In genomic region chr12:15709524-15709923, GRCh38 we compare ENCODE assay signal across 20 cellular contexts.
DNase-seq lines count a peak whose midpoint lies in the region; ATAC-seq, FAIRE-seq and TF ChIP-seq lines count a peak whose summit lies in the region.
"Had no signal": no experiment of that assay in that cellular context is flagged by ENCODE, and none has a peak within 500 bp of the region (broad histone marks: within the 10 kb centered on the region; RNA-seq: fewer than 3 reads in every experiment).

No MANE protein-coding gene starts in this region.

- H3K4me1 ChIP-seq in GM23338 (ENCODE audit: insufficient read depth), result no peaks in the 10 kb centered on the region
- H3K4me1 ChIP-seq in astrocyte (ENCODE audit: insufficient read depth, low read length), result no peaks in the 10 kb centered on the region
- H3K4me1 ChIP-seq in H1 (replicated peaks in 1 of 4; ENCODE audit: control insufficient read depth in 3 of 4, insufficient read depth in 4 of 4, low read length in 3 of 4), result peaks cover 0 to 5% (median 2%) of the 10 kb centered on the region in 4 experiments; a peak in 3 of 7 replicates
- H3K4me1 ChIP-seq in neural progenitor cell, result peaks cover 33% of the 10 kb centered on the region
- H3K4me1 ChIP-seq in osteoblast (ENCODE audit: insufficient read depth, low read length), result peaks cover 32% of the 10 kb centered on the region
- H3K4me1 ChIP-seq: SJCRH30 had no signal

- no peak overlapping the region for H2BK120ac ChIP-seq in H1 (replicated peaks; ENCODE audit: low read depth, low read length)

- H3K27ac Mint-ChIP-seq in GM23338 (peak overlapping the region; percentile 43), astrocyte (ENCODE audit: unreplicated experiment) (no peak overlapping the region), neural progenitor cell (peak overlapping the region; percentile 78)
- no peak overlapping the region for H3K27ac Mint-ChIP-seq in T-helper 2 cell treated with Interferon-gamma antibody and Interleukin-4, amounts not matched to agents 5 μg/mL and 100 μg/mL, for 36 hours
- H3K27ac Mint-ChIP-seq: CD8-positive, alpha-beta memory T cell had no signal

- H3K4me1 Mint-ChIP-seq in GM23338, result peaks cover 19% of the 10 kb centered on the region
- H3K4me1 Mint-ChIP-seq in astrocyte (ENCODE audit: low read depth, unreplicated experiment), result peaks cover 14% of the 10 kb centered on the region
- peaks cover 35% of the 10 kb centered on the region for H3K4me1 Mint-ChIP-seq in neural progenitor cell
- H3K4me1 Mint-ChIP-seq in T-helper 2 cell treated with Interferon-gamma antibody and Interleukin-4, amounts not matched to agents 5 μg/mL and 100 μg/mL, for 36 hours (ENCODE audit: low read depth), result peaks cover 8% of the 10 kb centered on the region
- H3K4me1 Mint-ChIP-seq: CD8-positive, alpha-beta memory T cell had no signal

- H3K36me3 ChIP-seq in GM23338 (ENCODE audit: insufficient read depth), result no peaks in the 10 kb centered on the region
- H3K36me3 ChIP-seq in astrocyte (ENCODE audit: insufficient read depth, low read length), result no peaks in the 10 kb centered on the region
- no peaks in the 10 kb centered on the region for H3K36me3 ChIP-seq in H1 (ENCODE audit: control insufficient read depth in 2 of 4, insufficient read depth in 4 of 4, low read length in 3 of 4)
- no peaks in the 10 kb centered on the region for H3K36me3 ChIP-seq in neural progenitor cell
- peaks cover 7% of the 10 kb centered on the region for H3K36me3 ChIP-seq in osteoblast (ENCODE audit: insufficient read depth, low read length)
- H3K36me3 ChIP-seq: BLaER1 treated with 17β-estradiol and CSF1 and Interleukin-3, amounts not matched to agents 10 nM and 100 nM; SJCRH30 had no signal

- H3K36me3 Mint-ChIP-seq in GM23338 (ENCODE audit: low read depth) (no peaks in the 10 kb centered on the region), astrocyte (ENCODE audit: low read depth, unreplicated experiment) (no peaks in the 10 kb centered on the region), neural progenitor cell (peaks cover 2% of the 10 kb centered on the region)
- no peaks in the 10 kb centered on the region for H3K36me3 Mint-ChIP-seq in T-helper 2 cell treated with Interferon-gamma antibody and Interleukin-4, amounts not matched to agents 5 μg/mL and 100 μg/mL, for 36 hours (ENCODE audit: low read depth)
- H3K36me3 Mint-ChIP-seq: CD8-positive, alpha-beta memory T cell had no signal

- no peak for TF ChIP-seq POLR2A in H1 (IDR thresholded peaks at IDR 0.05; ENCODE audit: control extremely low read depth in 1 of 2, low read depth in 2 of 2, low read length in 2 of 2)

- H3K79me2 ChIP-seq in GM23338 (replicated peaks; ENCODE audit: insufficient read depth), result no peaks in the 10 kb centered on the region
- peaks cover 87% of the 10 kb centered on the region for H3K79me2 ChIP-seq in astrocyte (ENCODE audit: insufficient read depth, low read length)
- H3K79me2 ChIP-seq in H1 (ENCODE audit: control insufficient read depth in 1 of 2, insufficient read depth in 2 of 2, low read length in 2 of 2), result no peaks in the 10 kb centered on the region
- H3K79me2 ChIP-seq in neural progenitor cell (ENCODE audit: low read depth), result no peaks in the 10 kb centered on the region
- peaks cover 96% of the 10 kb centered on the region for H3K79me2 ChIP-seq in osteoblast (ENCODE audit: insufficient read depth, low read length)

- DNase-seq in GM23338 (ENCODE audit: low spot score), result peak; percentile 49
- no peak for DNase-seq in astrocyte (ENCODE audit: low read depth)
- DNase-seq in H1 (ENCODE audit: low read depth in 1 of 2, low spot score in 2 of 2), result no peak
- DNase-seq in neural progenitor cell (ENCODE audit: low spot score), result peak; percentile 69
- no peak for DNase-seq in T-helper 2 cell treated with Interferon-gamma antibody and Interleukin-4, amounts not matched to agents 5 μg/mL and 100 μg/mL, for 36 hours (ENCODE audit: low spot score)
- DNase-seq in NCI-H128 (lab: John Stamatoyannopoulos, UW; ENCODE audit: unreplicated experiment), result no peak
- DNase-seq in NCI-H187 treated with DMSO at 0.1 percent for 48 hours (lab: John Stamatoyannopoulos, UW), result no peak
- DNase-seq in osteoblast (ENCODE audit: insufficient read length, low spot score, missing footprints), result no peak
- DNase-seq: CD8-positive, alpha-beta memory T cell; GF-D8; NCI-H146; NCI-H510A treated with DMSO at 0.1 percent for 48 hours; PC-9; SJCRH30 had no signal

- no peak overlapping the region for H3K14ac ChIP-seq in H1 (ENCODE audit: insufficient read length)

- H2BK15ac ChIP-seq in H1 (ENCODE audit: low read length), result no peak overlapping the region

- no peak overlapping the region for H2BK12ac ChIP-seq in H1 (ENCODE audit: low read depth, low read length)

- no peak overlapping the region for H4K5ac ChIP-seq in H1 (ENCODE audit: insufficient read length, low read depth, low read length)

- no peak overlapping the region for H3K18ac ChIP-seq in H1 (ENCODE audit: extremely low read depth, low read length)

- H3K27me3 ChIP-seq in GM23338 (ENCODE audit: insufficient read depth) (no peaks in the 10 kb centered on the region), astrocyte (ENCODE audit: insufficient read depth, low read length) (no peaks in the 10 kb centered on the region), H1 (replicated peaks in 1 of 4; ENCODE audit: control insufficient read depth in 3 of 4, extremely low read depth in 1 of 4, insufficient read depth in 3 of 4, low read length in 3 of 4) (no peaks in the 10 kb centered on the region), neural progenitor cell (no peaks in the 10 kb centered on the region), osteoblast (ENCODE audit: insufficient read depth, low read length) (no peaks in the 10 kb centered on the region)
- H3K27me3 ChIP-seq: BLaER1 treated with 17β-estradiol and CSF1 and Interleukin-3, amounts not matched to agents 10 nM and 100 nM; SJCRH30 had no signal

- no peak for TF ChIP-seq CTCF in GM23338 (conservative IDR thresholded peaks at IDR 0.05; ENCODE audit: low read depth in 2 of 2)
- no peak for TF ChIP-seq CTCF in astrocyte (IDR thresholded peaks at IDR 0.05; ENCODE audit: insufficient read depth, low read depth, low read length)
- no peak for TF ChIP-seq CTCF in H1 (IDR thresholded peaks at IDR 0.05; ENCODE audit: control extremely low read depth in 1 of 3, insufficient read depth in 1 of 3, low read depth in 1 of 3, low read length in 3 of 3)
- TF ChIP-seq CTCF in neural progenitor cell (IDR thresholded peaks at IDR 0.05), result no peak
- TF ChIP-seq CTCF in osteoblast (IDR thresholded peaks at IDR 0.05; ENCODE audit: extremely low read depth, low read depth, low read length), result no peak

- no peak for TF ChIP-seq EP300 in H1 (IDR thresholded peaks at IDR 0.05; ENCODE audit: borderline replicate concordance in 1 of 2, low read depth in 2 of 2, low read length in 2 of 2)

- H3K56ac ChIP-seq in H1 (replicated peaks; ENCODE audit: insufficient read length, low read depth, low read length), result no peak overlapping the region

- H4K8ac ChIP-seq in H1 (ENCODE audit: extremely low read depth, insufficient read depth, low read length), result no peak overlapping the region

- no peaks in the 10 kb centered on the region for H3K9me2 ChIP-seq in GM23338 (ENCODE audit: insufficient read depth)

- FAIRE-seq in astrocyte (lab: Jason Lieb, UNC) (no peak), H1 (lab: Jason Lieb, UNC) (no peak)
- FAIRE-seq: A204.1, GM12892, GM19239 had no signal

- H2AFZ ChIP-seq in GM23338 (no peak overlapping the region), astrocyte (ENCODE audit: low read depth, low read length) (no peak overlapping the region), H1 (ENCODE audit: low read length) (peak overlapping the region; percentile 24; the same call in 1 of the 2 replicates), neural progenitor cell (replicated peaks) (no peak overlapping the region), osteoblast (ENCODE audit: low read length) (no peak overlapping the region)
- H2AFZ ChIP-seq: PC-9 had no signal

- POLR2A ChIA-PET in H1 (lab: Charles Lee; ENCODE audit: partially characterized antibody), result no interaction called here

- H4K91ac ChIP-seq in H1 (replicated peaks; ENCODE audit: insufficient read length, low read length), result no peak overlapping the region

- no peaks in the 10 kb centered on the region for H3K79me1 ChIP-seq in H1 (ENCODE audit: low read depth, low read length)

- H3K4me3 ChIP-seq in GM23338 (no peak overlapping the region), astrocyte (ENCODE audit: insufficient read depth, low read depth, low read length) (no peak overlapping the region), H1 (ENCODE audit: extremely low read depth in 1 of 4, insufficient read depth in 2 of 4, low read depth in 3 of 4, low read length in 4 of 4) (no peak overlapping the region), neural progenitor cell (no peak overlapping the region), osteoblast (ENCODE audit: insufficient read depth, low read length) (no peak overlapping the region)
- H3K4me3 ChIP-seq: BLaER1 treated with 17β-estradiol and CSF1 and Interleukin-3, amounts not matched to agents 10 nM and 100 nM; PC-9; SJCRH30 had no signal

- CTCF ChIA-PET in H1 (lab: Charles Lee; ENCODE audit: partially characterized antibody), result no interaction called here

- H3K4me3 Mint-ChIP-seq in GM23338 (no peak overlapping the region), astrocyte (ENCODE audit: unreplicated experiment) (no peak overlapping the region), neural progenitor cell (peak overlapping the region; percentile 48)
- no peak overlapping the region for H3K4me3 Mint-ChIP-seq in T-helper 2 cell treated with Interferon-gamma antibody and Interleukin-4, amounts not matched to agents 5 μg/mL and 100 μg/mL, for 36 hours
- H3K4me3 Mint-ChIP-seq: CD8-positive, alpha-beta memory T cell had no signal

- H3F3A ChIP-seq in GM23338 (replicated peaks; ENCODE audit: low read depth), result no peaks in the 10 kb centered on the region
- no peaks in the 10 kb centered on the region for H3F3A ChIP-seq in neural progenitor cell (ENCODE audit: low read depth)

- H3K9me3 Mint-ChIP-seq in GM23338 (no peaks in the 10 kb centered on the region), astrocyte (ENCODE audit: unreplicated experiment) (no peaks in the 10 kb centered on the region), neural progenitor cell (no peaks in the 10 kb centered on the region)
- no peaks in the 10 kb centered on the region for H3K9me3 Mint-ChIP-seq in T-helper 2 cell treated with Interferon-gamma antibody and Interleukin-4, amounts not matched to agents 5 μg/mL and 100 μg/mL, for 36 hours
- H3K9me3 Mint-ChIP-seq: CD8-positive, alpha-beta memory T cell had no signal

- H3K27me3 Mint-ChIP-seq in GM23338 (ENCODE audit: insufficient read depth, low read depth, poor library complexity) (no peaks in the 10 kb centered on the region), astrocyte (ENCODE audit: low read depth, unreplicated experiment) (no peaks in the 10 kb centered on the region), neural progenitor cell (ENCODE audit: insufficient read depth, low read depth) (peaks cover 2% of the 10 kb centered on the region)
- H3K27me3 Mint-ChIP-seq in T-helper 2 cell treated with Interferon-gamma antibody and Interleukin-4, amounts not matched to agents 5 μg/mL and 100 μg/mL, for 36 hours (ENCODE audit: low read depth), result no peaks in the 10 kb centered on the region

- H4K20me1 ChIP-seq in GM23338 (replicated peaks; ENCODE audit: insufficient read depth) (no peaks in the 10 kb centered on the region), astrocyte (ENCODE audit: insufficient read depth, low read length) (no peaks in the 10 kb centered on the region), H1 (replicated peaks in 1 of 2; ENCODE audit: control insufficient read depth in 1 of 2, insufficient read depth in 2 of 2, low read length in 2 of 2) (no peaks in the 10 kb centered on the region), neural progenitor cell (ENCODE audit: low read depth) (no peaks in the 10 kb centered on the region), osteoblast (ENCODE audit: insufficient read depth, low read length) (no peaks in the 10 kb centered on the region)
- H4K20me1 ChIP-seq: BLaER1 treated with 17β-estradiol and CSF1 and Interleukin-3, amounts not matched to agents 10 nM and 100 nM had no signal

- H3K27ac ChIP-seq in GM23338 (ENCODE audit: low read depth) (no peak overlapping the region), astrocyte (ENCODE audit: low read depth, low read length) (no peak overlapping the region), H1 (ENCODE audit: low read depth, low read length) (no peak overlapping the region; the same call in 1 of the 2 replicates), neural progenitor cell (peak overlapping the region; percentile 8), osteoblast (ENCODE audit: low read depth, low read length) (no peak overlapping the region)
- H3K27ac ChIP-seq: KMS-11, PC-9, SJCRH30 had no signal

- 84% methylated on average over 5 of the region's 5 CpGs; no CpG with 5 or more reads in 1 of the 2 experiments for WGBS in H1 (ENCODE audit: extremely low coverage in 1 of 2, insufficient coverage in 1 of 2, insufficient read length in 1 of 2, insufficient replicate concordance in 2 of 2, low coverage in 1 of 2, low lambda C conversion rate in 2 of 2, missing lambda C conversion rate in 1 of 2), 2 experiments

- H3K9me3 ChIP-seq in astrocyte (ENCODE audit: insufficient read depth, low read depth, low read length) (no peaks in the 10 kb centered on the region), H1 (ENCODE audit: insufficient read depth in 2 of 2, low read depth in 1 of 2, low read length in 1 of 2) (no peaks in the 10 kb centered on the region), neural progenitor cell (ENCODE audit: low read depth) (no peaks in the 10 kb centered on the region), osteoblast (ENCODE audit: low read depth, low read length) (no peaks in the 10 kb centered on the region)
- H3K9me3 ChIP-seq: BLaER1 treated with 17β-estradiol and CSF1 and Interleukin-3, amounts not matched to agents 10 nM and 100 nM; SJCRH30 had no signal

- H2AK5ac ChIP-seq in H1 (ENCODE audit: low read depth, low read length), result no peak overlapping the region

- H3K9ac ChIP-seq in astrocyte (ENCODE audit: low read length), result no peak overlapping the region
- H3K9ac ChIP-seq in H1 (replicated peaks in 1 of 4; ENCODE audit: extremely low read depth in 1 of 4, low read depth in 3 of 4, low read length in 3 of 4), result no peak overlapping the region
- H3K9ac ChIP-seq in neural progenitor cell, result no peak overlapping the region
- H3K9ac ChIP-seq: BLaER1 treated with 17β-estradiol and CSF1 and Interleukin-3, amounts not matched to agents 10 nM and 100 nM; KMS-11 had no signal

- ATAC-seq in GM23338, result peak; percentile 64
- ATAC-seq: HCT116 had no signal

- H2BK20ac ChIP-seq in H1 (ENCODE audit: low read length), result no peak overlapping the region

- no peak overlapping the region for H3K23ac ChIP-seq in H1 (ENCODE audit: insufficient read length)

- no peak overlapping the region for H3K4ac ChIP-seq in H1 (replicated peaks; ENCODE audit: insufficient read length, low read depth, low read length)

- H2BK5ac ChIP-seq in H1 (ENCODE audit: low read depth, low read length), result no peak overlapping the region; the same call in 1 of the 2 replicates

- no peak for TF ChIP-seq RAD21 in H1 (IDR thresholded peaks at IDR 0.05 in 1 of 2, conservative IDR thresholded peaks at IDR 0.05 in 1 of 2; ENCODE audit: low read depth in 2 of 2, low read length in 2 of 2)

- H3K23me2 ChIP-seq in H1 (ENCODE audit: low read depth, low read length), result no peaks in the 10 kb centered on the region

- H3K4me2 ChIP-seq in GM23338 (no peak overlapping the region), astrocyte (ENCODE audit: low read length) (peak overlapping the region; percentile 2), H1 (ENCODE audit: insufficient read depth in 1 of 2, low read depth in 2 of 2, low read length in 2 of 2) (no peak overlapping the region), neural progenitor cell (peak overlapping the region; percentile 46), osteoblast (ENCODE audit: insufficient read depth, low read length) (no peak overlapping the region)
- H3K4me2 ChIP-seq: KMS-11, PC-9 had no signal

Comparison
In these comparisons a context has a peak if more than half of its experiments do, and no peak if none do; other contexts are left out.
1. DNase-seq: peak in GM23338 (single experiment) and neural progenitor cell (single experiment); none in astrocyte (single experiment), H1 (0 of 2), T-helper 2 cell treated with Interferon-gamma antibody and Interleukin-4, amounts not matched to agents 5 μg/mL and 100 μg/mL, for 36 hours (single experiment), NCI-H128 (single experiment), NCI-H187 treated with DMSO at 0.1 percent for 48 hours (single experiment) and osteoblast (single experiment).
2. H3K4me2 ChIP-seq: peak in astrocyte (single experiment) and neural progenitor cell (single experiment); none in GM23338 (single experiment), H1 (0 of 2) and osteoblast (single experiment).
3. H3K27ac Mint-ChIP-seq: peak in GM23338 (single experiment) and neural progenitor cell (single experiment); none in astrocyte (single experiment) and T-helper 2 cell treated with Interferon-gamma antibody and Interleukin-4, amounts not matched to agents 5 μg/mL and 100 μg/mL, for 36 hours (single experiment).